Comparison of ENCODE assay signal across 7 cellular contexts in genomic region chr7:155162422-155162821, GRCh38.
"Had no signal": no experiment of that assay in that cellular context is flagged by ENCODE, and none has a peak within 500 bp of the region (broad histone marks: within the 10 kb centered on the region; RNA-seq: fewer than 3 reads in every experiment).

No MANE protein-coding gene starts in this region.

- H3K9me3 ChIP-seq: HAP-1 had no signal

- DNase-seq: GOT3, H7, Kasumi-1, KG1 had no signal

- H3K36me3 ChIP-seq: HAP-1 had no signal

- H3K4me1 ChIP-seq: HAP-1 had no signal

- H3K27ac ChIP-seq: HL-60 had no signal

- ATAC-seq: HCT116 had no signal

- H3K4me3 ChIP-seq: HAP-1 had no signal
